Comparison of ENCODE assay signal across 12 cellular contexts in genomic region chr6:137216106-137216505, GRCh38. TPM values are rescaled to one million over a fixed set of nuclear protein-coding genes. Genes with fewer than 3 reads are reported as not detected.
DNase-seq lines count a peak whose midpoint lies in the region; ATAC-seq and TF ChIP-seq lines count a peak whose summit lies in the region.
"Had no signal": no experiment of that assay in that cellular context is flagged by ENCODE, and none has a peak within 500 bp of the region (broad histone marks: within the 10 kb centered on the region; RNA-seq: fewer than 3 reads in every experiment).

No MANE protein-coding gene starts in this region.

- H3K27ac Mint-ChIP-seq in CD8-positive, alpha-beta T cell = peak overlapping the region; percentile 97
- H3K27ac Mint-ChIP-seq: activated naive CD8-positive, alpha-beta T cell treated with anti-CD3 and anti-CD28 coated beads, Interleukin-2, amount 10 ng/mL, durations not matched to agents 7 days and 5 days; neural progenitor cell had no signal

- H3K27me3 Mint-ChIP-seq in CD8-positive, alpha-beta T cell (ENCODE audit: low read depth) = no peaks in the 10 kb centered on the region

- H3K27me3 ChIP-seq in CD8-positive, alpha-beta T cell (ENCODE audit: insufficient read depth, low read length) = no peaks in the 10 kb centered on the region
- no peaks in the 10 kb centered on the region for H3K27me3 ChIP-seq in esophagus squamous epithelium
- H3K27me3 ChIP-seq in psoas muscle (ENCODE audit: insufficient read depth in 3 of 3, low read length in 2 of 3) = no peaks in the 10 kb centered on the region
- H3K27me3 ChIP-seq: neural progenitor cell had no signal

- H3K4me1 ChIP-seq in CD8-positive, alpha-beta T cell (ENCODE audit: insufficient read depth, low read length) = peaks cover 33% of the 10 kb centered on the region
- peaks cover 23 to 90% (median 51%) of the 10 kb centered on the region in 3 donors for H3K4me1 ChIP-seq in esophagus squamous epithelium
- peaks cover 74% of the 10 kb centered on the region for H3K4me1 ChIP-seq in psoas muscle

- CTCF ChIA-PET in CD8-positive, alpha-beta T cell (lab: Charles Lee) = interaction anchor here (0.6 kb wide), 1 partner anchor 49 kb away, joined by 3 read pairs; no protein-coding TSS in a partner anchor
- CTCF ChIA-PET in RWPE1 (lab: Yijun Ruan, JAX) = interaction anchor here (0.6 kb wide), 1 partner anchor 24 kb away, joined by 4 read pairs; no protein-coding TSS in a partner anchor

- H3K36me3 ChIP-seq in CD8-positive, alpha-beta T cell (ENCODE audit: insufficient read depth, low read length) = no peaks in the 10 kb centered on the region
- H3K36me3 ChIP-seq in esophagus squamous epithelium (no peaks in the 10 kb centered on the region), psoas muscle (ENCODE audit: insufficient read depth in 1 of 2, low read depth in 1 of 2) (no peaks in the 10 kb centered on the region)
- H3K36me3 ChIP-seq: neural progenitor cell had no signal

- no peak for TF ChIP-seq POLR2A in esophagus squamous epithelium (IDR thresholded peaks at IDR 0.05)

- POLR2A ChIA-PET in CD8-positive, alpha-beta T cell (lab: Charles Lee) = no interaction called here
- POLR2A ChIA-PET in RWPE1 (lab: Yijun Ruan, JAX; ENCODE audit: low non-redundant PET) = no interaction called here

- no peak for DNase-seq in CD8-positive, alpha-beta T cell
- DNase-seq in RWPE1 (ENCODE audit: low spot score) = peak; percentile 38
- DNase-seq in esophagus squamous epithelium (lab: John Stamatoyannopoulos, UW) = no peak
- DNase-seq in psoas muscle = no peak
- no peak for DNase-seq in NCI-H1105 (lab: John Stamatoyannopoulos, UW)
- DNase-seq in stimulated activated CD4-positive, alpha-beta T cell treated with anti-CD3 and anti-CD28 coated beads, Interleukin-4, amount 100 ng/mL, for 1 hour = no peak
- DNase-seq in NCI-H345 (lab: John Stamatoyannopoulos, UW) = no peak
- no peak for DNase-seq in NCI-H774 (lab: John Stamatoyannopoulos, UW)
- DNase-seq: activated CD4-positive, CD25-positive, alpha-beta regulatory T cell; activated naive CD8-positive, alpha-beta T cell treated with anti-CD3 and anti-CD28 coated beads, Interleukin-2, amount 10 ng/mL, durations not matched to agents 7 days and 5 days had no signal

- ATAC-seq in CD8-positive, alpha-beta T cell = no peak
- ATAC-seq in psoas muscle = no peak

- TF ChIP-seq CTCF in CD8-positive, alpha-beta T cell (IDR thresholded peaks at IDR 0.05) = no peak
- TF ChIP-seq CTCF in RWPE1 (conservative IDR thresholded peaks at IDR 0.05; ENCODE audit: low read depth) = no peak
- TF ChIP-seq CTCF in esophagus squamous epithelium (IDR thresholded peaks at IDR 0.05) = no peak
- TF ChIP-seq CTCF in psoas muscle (IDR thresholded peaks at IDR 0.05) = no peak

- no peaks in the 10 kb centered on the region for H3K9me3 Mint-ChIP-seq in CD8-positive, alpha-beta T cell

- peaks cover 19% of the 10 kb centered on the region for H3K36me3 Mint-ChIP-seq in CD8-positive, alpha-beta T cell

- H3K4me3 ChIP-seq in CD8-positive, alpha-beta T cell (ENCODE audit: low read depth, low read length) = no peak overlapping the region
- H3K4me3 ChIP-seq in esophagus squamous epithelium (peak overlapping the region in 3 of 4 donors; percentile 84 to 97 (median 92)), psoas muscle (peak overlapping the region; percentile 93)
- H3K4me3 ChIP-seq: neural progenitor cell had no signal

- peak overlapping the region; percentile 94 for H3K4me3 Mint-ChIP-seq in CD8-positive, alpha-beta T cell
- H3K4me3 Mint-ChIP-seq: activated naive CD8-positive, alpha-beta T cell treated with anti-CD3 and anti-CD28 coated beads, Interleukin-2, amount 10 ng/mL, durations not matched to agents 7 days and 5 days had no signal

- H3K4me1 Mint-ChIP-seq in CD8-positive, alpha-beta T cell (ENCODE audit: low read depth) = peaks cover 78% of the 10 kb centered on the region

- no peaks in the 10 kb centered on the region for H3K9me3 ChIP-seq in CD8-positive, alpha-beta T cell (ENCODE audit: low read length)
- H3K9me3 ChIP-seq in esophagus squamous epithelium = no peaks in the 10 kb centered on the region
- no peaks in the 10 kb centered on the region for H3K9me3 ChIP-seq in psoas muscle

- intact Hi-C loops in CD8-positive, alpha-beta T cell (cut with DNase I, micrococcal nuclease) = loop anchor here (5.0 to 10.0 kb wide), 8 partner anchors 46 to 1901 kb away; partner anchors contain the start of genes HEBP2 (in 2 of the 2), ABRACL (in 1 of the 2), BCLAF1 (in 1 of the 2) and CCDC28A (in 1 of the 2)
- intact Hi-C loops in esophagus squamous epithelium (cut with DNase I) (no loop called here), psoas muscle (cut with DNase I) (loop anchor here (10.0 kb wide), 1 partner anchor 649 kb away; the partner anchor contains the start of gene TNFAIP3 (in 2 of the 2))

- H3K27ac ChIP-seq in CD8-positive, alpha-beta T cell (ENCODE audit: low read depth, low read length) = no peak overlapping the region
- H3K27ac ChIP-seq in RWPE1 = no peak overlapping the region
- H3K27ac ChIP-seq in esophagus squamous epithelium = peak overlapping the region; percentile 94 to 100 (median 99)
- H3K27ac ChIP-seq in psoas muscle = peak overlapping the region; percentile 100
- H3K27ac ChIP-seq: neural progenitor cell had no signal

RNA-seq across cellular contexts. Expression of gene IFNGR1, which starts 3.1 kb away (rescaled TPM):
- total RNA-seq in CD8-positive, alpha-beta T cell = 100 to 1,000 TPM; 106 to 117 TPM
- total RNA-seq in esophagus squamous epithelium (10 to 100 TPM; 33.8 to 96.8 (median 84.8) TPM), psoas muscle (10 to 100 TPM; 36.9 to 72.2 (median 51.6) TPM)
- 100 to 1,000 TPM in 1 of 3 donors, 10 to 100 TPM in 2; 43.1 to 122 (median 50.7) TPM for polyA plus RNA-seq in psoas muscle

RNA-seq across cellular contexts. Expression of gene IL22RA2, which starts 42.7 kb away (rescaled TPM):
- total RNA-seq in CD8-positive, alpha-beta T cell = not detected
- not detected for total RNA-seq in esophagus squamous epithelium
- total RNA-seq in psoas muscle = not detected
- not detected for polyA plus RNA-seq in psoas muscle
- total RNA-seq: activated naive CD8-positive, alpha-beta T cell treated with anti-CD3 and anti-CD28 coated beads, Interleukin-2, amount 10 ng/mL, durations not matched to agents 7 days and 5 days; glomerular endothelial cell had no signal

Comparison
In these comparisons a context has a peak if more than half of its experiments do, and no peak if none do; other contexts are left out.
1. H3K27ac ChIP-seq: peak in esophagus squamous epithelium (4 of 4) and psoas muscle (single experiment); none in CD8-positive, alpha-beta T cell (single experiment) and RWPE1 (single experiment).